In the genomic region with DNA sequence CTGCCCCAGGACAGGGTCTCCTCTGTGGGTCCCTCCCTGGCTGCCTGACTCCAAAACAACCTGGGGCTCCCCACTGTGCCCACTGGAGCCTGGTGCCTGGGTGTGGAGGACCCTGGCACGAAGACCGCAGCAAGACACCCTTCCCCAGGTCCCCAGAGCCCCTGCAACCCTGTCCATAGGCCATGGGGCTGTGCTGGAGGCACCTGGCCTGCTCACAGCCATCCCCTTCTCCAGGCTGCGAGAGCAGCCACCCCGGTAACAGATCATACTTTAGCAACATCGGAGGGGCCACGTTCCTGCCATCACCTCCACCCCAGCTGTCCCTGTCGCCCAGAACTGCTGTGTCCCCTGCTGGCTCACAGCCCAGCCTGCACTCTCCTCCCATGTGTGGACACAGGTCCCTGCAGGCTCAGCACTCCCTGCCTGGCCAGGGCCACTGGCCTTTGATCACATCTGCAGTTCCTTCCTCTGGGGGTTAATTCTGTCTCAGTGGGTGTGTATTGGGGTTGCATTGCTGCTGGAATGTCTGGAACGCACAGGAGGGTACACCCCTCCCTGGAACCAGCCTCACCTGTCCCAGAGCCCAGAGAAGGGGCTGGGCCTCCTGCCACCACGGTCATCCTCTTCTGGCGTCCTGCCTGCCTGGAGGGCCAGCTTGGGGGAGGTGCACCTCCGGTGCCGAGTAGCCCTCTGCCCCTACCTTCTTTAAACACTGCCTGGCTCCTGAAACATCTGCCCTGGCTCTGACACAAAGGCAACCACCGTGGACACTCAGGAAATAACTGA, we compare ENCODE assay signal across 1 cellular context.
TF ChIP-seq lines count a peak whose summit lies in the region.

No MANE protein-coding gene starts in this region.

TF ChIP-seq in HepG2, 621 proteins besides CTCF, POLR2A, EP300 and RAD21 (continued from another document and continues in another):
- TF ChIP-seq ZNF333 (CRISPR knock-in tag; IDR thresholded peaks at IDR 0.05; ENCODE audit: borderline replicate concordance) (no peak), ZFP36L2 (CRISPR knock-in tag; IDR thresholded peaks at IDR 0.05) (no peak), SNAI1 (CRISPR knock-in tag; IDR thresholded peaks at IDR 0.05; ENCODE audit: borderline replicate concordance) (no peak), ZNF121 (CRISPR knock-in tag; IDR thresholded peaks at IDR 0.05) (peak; percentile 55; the same call in 1 of the 2 replicates), SYNCRIP (IDR thresholded peaks at IDR 0.05; ENCODE audit: insufficient read depth, low read depth, low read length) (no peak), MTF2 (CRISPR knock-in tag; IDR thresholded peaks at IDR 0.05; ENCODE audit: borderline replicate concordance) (no peak), IKZF1 (IDR thresholded peaks at IDR 0.05) (no peak), MBD4 (IDR thresholded peaks at IDR 0.05; ENCODE audit: borderline replicate concordance, low read length) (no peak), GATA4 (IDR thresholded peaks at IDR 0.05; ENCODE audit: borderline replicate concordance, low read depth) (no peak), TCF12 (IDR thresholded peaks at IDR 0.05) (no peak), TCF12 (CRISPR knock-in tag; IDR thresholded peaks at IDR 0.05) (no peak), PRMT3 (CRISPR knock-in tag; IDR thresholded peaks at IDR 0.05; ENCODE audit: borderline replicate concordance, low read depth) (no peak), ZNF230 (CRISPR knock-in tag; IDR thresholded peaks at IDR 0.05) (0 out of 2 replicates have a peak, but pooled peaks have one; percentile 52), ZNF703 (CRISPR knock-in tag; IDR thresholded peaks at IDR 0.05; ENCODE audit: borderline replicate concordance) (no peak), ATAD3A (CRISPR knock-in tag; IDR thresholded peaks at IDR 0.05) (no peak), MYC (CRISPR knock-in tag; IDR thresholded peaks at IDR 0.05; ENCODE audit: borderline replicate concordance) (no peak), FOXP1 (IDR thresholded peaks at IDR 0.05) (no peak), FOXP1 (CRISPR knock-in tag; IDR thresholded peaks at IDR 0.05) (no peak; the same call in 1 of the 2 replicates), POLR2G (IDR thresholded peaks at IDR 0.05; ENCODE audit: low read depth, low read length) (no peak), CREB1 (IDR thresholded peaks at IDR 0.05) (no peak), CREB1 (CRISPR knock-in tag; IDR thresholded peaks at IDR 0.05) (no peak), EZH2 (conservative IDR thresholded peaks at IDR 0.05; ENCODE audit: low read depth, low read length) (no peak), SETDB1 (CRISPR knock-in tag; IDR thresholded peaks at IDR 0.05; ENCODE audit: borderline replicate concordance) (no peak), ZNF724P (CRISPR knock-in tag; IDR thresholded peaks at IDR 0.05; ENCODE audit: borderline replicate concordance) (no peak), ZNF556 (CRISPR knock-in tag; IDR thresholded peaks at IDR 0.05; ENCODE audit: borderline replicate concordance) (no peak; the same call in 1 of the 2 replicates), AKAP8 (CRISPR knock-in tag; IDR thresholded peaks at IDR 0.05) (no peak; the same call in 1 of the 2 replicates), ZFX (CRISPR knock-in tag; IDR thresholded peaks at IDR 0.05; ENCODE audit: low read depth) (peak; percentile 63), ZNF260 (CRISPR knock-in tag; IDR thresholded peaks at IDR 0.05; ENCODE audit: borderline replicate concordance, low read depth) (no peak), FOXA3 (CRISPR knock-in tag; IDR thresholded peaks at IDR 0.05) (peak; percentile 58), SRSF1 (optimal IDR thresholded peaks at IDR 0.05; ENCODE audit: low read depth, low read length) (peak; percentile 47), KAT2B (IDR thresholded peaks at IDR 0.05; ENCODE audit: borderline replicate concordance, low read depth, low read length) (no peak), ZNF34 (CRISPR knock-in tag; IDR thresholded peaks at IDR 0.05; ENCODE audit: borderline replicate concordance) (no peak), ZNF772 (CRISPR knock-in tag; IDR thresholded peaks at IDR 0.05) (peak; percentile 30; the same call in 1 of the 2 replicates), ISX (CRISPR knock-in tag; conservative IDR thresholded peaks at IDR 0.05) (no peak), MXD4 (CRISPR knock-in tag; IDR thresholded peaks at IDR 0.05) (no peak)
- TF ChIP-seq, protein P1, sequence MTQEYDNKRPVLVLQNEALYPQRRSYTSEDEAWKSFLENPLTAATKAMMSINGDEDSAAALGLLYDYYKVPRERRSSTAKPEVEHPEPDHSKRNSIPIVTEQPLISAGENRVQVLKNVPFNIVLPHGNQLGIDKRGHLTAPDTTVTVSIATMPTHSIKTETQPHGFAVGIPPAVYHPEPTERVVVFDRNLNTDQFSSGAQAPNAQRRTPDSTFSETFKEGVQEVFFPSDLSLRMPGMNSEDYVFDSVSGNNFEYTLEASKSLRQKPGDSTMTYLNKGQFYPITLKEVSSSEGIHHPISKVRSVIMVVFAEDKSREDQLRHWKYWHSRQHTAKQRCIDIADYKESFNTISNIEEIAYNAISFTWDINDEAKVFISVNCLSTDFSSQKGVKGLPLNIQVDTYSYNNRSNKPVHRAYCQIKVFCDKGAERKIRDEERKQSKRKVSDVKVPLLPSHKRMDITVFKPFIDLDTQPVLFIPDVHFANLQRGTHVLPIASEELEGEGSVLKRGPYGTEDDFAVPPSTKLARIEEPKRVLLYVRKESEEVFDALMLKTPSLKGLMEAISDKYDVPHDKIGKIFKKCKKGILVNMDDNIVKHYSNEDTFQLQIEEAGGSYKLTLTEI (CRISPR knock-in tag; conservative IDR thresholded peaks at IDR 0.05) = no peak
- TF ChIP-seq, protein P2, sequence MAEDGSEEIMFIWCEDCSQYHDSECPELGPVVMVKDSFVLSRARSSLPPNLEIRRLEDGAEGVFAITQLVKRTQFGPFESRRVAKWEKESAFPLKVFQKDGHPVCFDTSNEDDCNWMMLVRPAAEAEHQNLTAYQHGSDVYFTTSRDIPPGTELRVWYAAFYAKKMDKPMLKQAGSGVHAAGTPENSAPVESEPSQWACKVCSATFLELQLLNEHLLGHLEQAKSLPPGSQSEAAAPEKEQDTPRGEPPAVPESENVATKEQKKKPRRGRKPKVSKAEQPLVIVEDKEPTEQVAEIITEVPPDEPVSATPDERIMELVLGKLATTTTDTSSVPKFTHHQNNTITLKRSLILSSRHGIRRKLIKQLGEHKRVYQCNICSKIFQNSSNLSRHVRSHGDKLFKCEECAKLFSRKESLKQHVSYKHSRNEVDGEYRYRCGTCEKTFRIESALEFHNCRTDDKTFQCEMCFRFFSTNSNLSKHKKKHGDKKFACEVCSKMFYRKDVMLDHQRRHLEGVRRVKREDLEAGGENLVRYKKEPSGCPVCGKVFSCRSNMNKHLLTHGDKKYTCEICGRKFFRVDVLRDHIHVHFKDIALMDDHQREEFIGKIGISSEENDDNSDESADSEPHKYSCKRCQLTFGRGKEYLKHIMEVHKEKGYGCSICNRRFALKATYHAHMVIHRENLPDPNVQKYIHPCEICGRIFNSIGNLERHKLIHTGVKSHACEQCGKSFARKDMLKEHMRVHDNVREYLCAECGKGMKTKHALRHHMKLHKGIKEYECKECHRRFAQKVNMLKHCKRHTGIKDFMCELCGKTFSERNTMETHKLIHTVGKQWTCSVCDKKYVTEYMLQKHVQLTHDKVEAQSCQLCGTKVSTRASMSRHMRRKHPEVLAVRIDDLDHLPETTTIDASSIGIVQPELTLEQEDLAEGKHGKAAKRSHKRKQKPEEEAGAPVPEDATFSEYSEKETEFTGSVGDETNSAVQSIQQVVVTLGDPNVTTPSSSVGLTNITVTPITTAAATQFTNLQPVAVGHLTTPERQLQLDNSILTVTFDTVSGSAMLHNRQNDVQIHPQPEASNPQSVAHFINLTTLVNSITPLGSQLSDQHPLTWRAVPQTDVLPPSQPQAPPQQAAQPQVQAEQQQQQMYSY (CRISPR knock-in tag; IDR thresholded peaks at IDR 0.05) = no peak
- TF ChIP-seq, protein P3, sequence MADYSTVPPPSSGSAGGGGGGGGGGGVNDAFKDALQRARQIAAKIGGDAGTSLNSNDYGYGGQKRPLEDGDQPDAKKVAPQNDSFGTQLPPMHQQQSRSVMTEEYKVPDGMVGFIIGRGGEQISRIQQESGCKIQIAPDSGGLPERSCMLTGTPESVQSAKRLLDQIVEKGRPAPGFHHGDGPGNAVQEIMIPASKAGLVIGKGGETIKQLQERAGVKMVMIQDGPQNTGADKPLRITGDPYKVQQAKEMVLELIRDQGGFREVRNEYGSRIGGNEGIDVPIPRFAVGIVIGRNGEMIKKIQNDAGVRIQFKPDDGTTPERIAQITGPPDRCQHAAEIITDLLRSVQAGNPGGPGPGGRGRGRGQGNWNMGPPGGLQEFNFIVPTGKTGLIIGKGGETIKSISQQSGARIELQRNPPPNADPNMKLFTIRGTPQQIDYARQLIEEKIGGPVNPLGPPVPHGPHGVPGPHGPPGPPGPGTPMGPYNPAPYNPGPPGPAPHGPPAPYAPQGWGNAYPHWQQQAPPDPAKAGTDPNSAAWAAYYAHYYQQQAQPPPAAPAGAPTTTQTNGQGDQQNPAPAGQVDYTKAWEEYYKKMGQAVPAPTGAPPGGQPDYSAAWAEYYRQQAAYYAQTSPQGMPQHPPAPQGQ (CRISPR knock-in tag; IDR thresholded peaks at IDR 0.05; ENCODE audit: borderline replicate concordance) = no peak
- TF ChIP-seq, protein P4, sequence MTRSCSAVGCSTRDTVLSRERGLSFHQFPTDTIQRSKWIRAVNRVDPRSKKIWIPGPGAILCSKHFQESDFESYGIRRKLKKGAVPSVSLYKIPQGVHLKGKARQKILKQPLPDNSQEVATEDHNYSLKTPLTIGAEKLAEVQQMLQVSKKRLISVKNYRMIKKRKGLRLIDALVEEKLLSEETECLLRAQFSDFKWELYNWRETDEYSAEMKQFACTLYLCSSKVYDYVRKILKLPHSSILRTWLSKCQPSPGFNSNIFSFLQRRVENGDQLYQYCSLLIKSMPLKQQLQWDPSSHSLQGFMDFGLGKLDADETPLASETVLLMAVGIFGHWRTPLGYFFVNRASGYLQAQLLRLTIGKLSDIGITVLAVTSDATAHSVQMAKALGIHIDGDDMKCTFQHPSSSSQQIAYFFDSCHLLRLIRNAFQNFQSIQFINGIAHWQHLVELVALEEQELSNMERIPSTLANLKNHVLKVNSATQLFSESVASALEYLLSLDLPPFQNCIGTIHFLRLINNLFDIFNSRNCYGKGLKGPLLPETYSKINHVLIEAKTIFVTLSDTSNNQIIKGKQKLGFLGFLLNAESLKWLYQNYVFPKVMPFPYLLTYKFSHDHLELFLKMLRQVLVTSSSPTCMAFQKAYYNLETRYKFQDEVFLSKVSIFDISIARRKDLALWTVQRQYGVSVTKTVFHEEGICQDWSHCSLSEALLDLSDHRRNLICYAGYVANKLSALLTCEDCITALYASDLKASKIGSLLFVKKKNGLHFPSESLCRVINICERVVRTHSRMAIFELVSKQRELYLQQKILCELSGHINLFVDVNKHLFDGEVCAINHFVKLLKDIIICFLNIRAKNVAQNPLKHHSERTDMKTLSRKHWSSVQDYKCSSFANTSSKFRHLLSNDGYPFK (CRISPR knock-in tag; IDR thresholded peaks at IDR 0.05; ENCODE audit: borderline replicate concordance) = peak; percentile 62; the same call in 1 of the 2 replicates
- TF ChIP-seq, protein P5, sequence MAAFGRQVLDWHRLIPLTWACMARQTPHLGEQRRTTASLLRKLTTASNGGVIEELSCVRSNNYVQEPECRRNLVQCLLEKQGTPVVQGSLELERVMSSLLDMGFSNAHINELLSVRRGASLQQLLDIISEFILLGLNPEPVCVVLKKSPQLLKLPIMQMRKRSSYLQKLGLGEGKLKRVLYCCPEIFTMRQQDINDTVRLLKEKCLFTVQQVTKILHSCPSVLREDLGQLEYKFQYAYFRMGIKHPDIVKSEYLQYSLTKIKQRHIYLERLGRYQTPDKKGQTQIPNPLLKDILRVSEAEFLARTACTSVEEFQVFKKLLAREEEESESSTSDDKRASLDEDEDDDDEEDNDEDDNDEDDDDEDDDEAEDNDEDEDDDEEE (CRISPR knock-in tag; IDR thresholded peaks at IDR 0.05) = no peak
- TF ChIP-seq, protein P6, sequence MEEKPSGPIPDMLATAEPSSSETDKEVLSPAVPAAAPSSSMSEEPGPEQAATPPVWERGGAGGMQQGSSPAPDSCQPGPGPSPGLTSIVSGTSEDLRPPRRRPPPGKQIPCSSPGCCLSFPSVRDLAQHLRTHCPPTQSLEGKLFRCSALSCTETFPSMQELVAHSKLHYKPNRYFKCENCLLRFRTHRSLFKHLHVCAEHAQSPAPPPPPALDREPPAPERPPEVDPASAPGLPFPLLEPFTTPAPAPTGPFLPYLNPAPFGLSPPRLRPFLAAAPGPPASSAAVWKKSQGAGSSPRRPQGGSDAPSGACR (CRISPR knock-in tag; IDR thresholded peaks at IDR 0.05) = no peak
- TF ChIP-seq, protein P7, sequence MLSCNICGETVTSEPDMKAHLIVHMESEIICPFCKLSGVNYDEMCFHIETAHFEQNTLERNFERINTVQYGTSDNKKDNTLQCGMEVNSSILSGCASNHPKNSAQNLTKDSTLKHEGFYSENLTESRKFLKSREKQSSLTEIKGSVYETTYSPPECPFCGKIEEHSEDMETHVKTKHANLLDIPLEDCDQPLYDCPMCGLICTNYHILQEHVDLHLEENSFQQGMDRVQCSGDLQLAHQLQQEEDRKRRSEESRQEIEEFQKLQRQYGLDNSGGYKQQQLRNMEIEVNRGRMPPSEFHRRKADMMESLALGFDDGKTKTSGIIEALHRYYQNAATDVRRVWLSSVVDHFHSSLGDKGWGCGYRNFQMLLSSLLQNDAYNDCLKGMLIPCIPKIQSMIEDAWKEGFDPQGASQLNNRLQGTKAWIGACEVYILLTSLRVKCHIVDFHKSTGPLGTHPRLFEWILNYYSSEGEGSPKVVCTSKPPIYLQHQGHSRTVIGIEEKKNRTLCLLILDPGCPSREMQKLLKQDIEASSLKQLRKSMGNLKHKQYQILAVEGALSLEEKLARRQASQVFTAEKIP (CRISPR knock-in tag; IDR thresholded peaks at IDR 0.05; ENCODE audit: borderline replicate concordance) = no peak
- TF ChIP-seq, protein P8, sequence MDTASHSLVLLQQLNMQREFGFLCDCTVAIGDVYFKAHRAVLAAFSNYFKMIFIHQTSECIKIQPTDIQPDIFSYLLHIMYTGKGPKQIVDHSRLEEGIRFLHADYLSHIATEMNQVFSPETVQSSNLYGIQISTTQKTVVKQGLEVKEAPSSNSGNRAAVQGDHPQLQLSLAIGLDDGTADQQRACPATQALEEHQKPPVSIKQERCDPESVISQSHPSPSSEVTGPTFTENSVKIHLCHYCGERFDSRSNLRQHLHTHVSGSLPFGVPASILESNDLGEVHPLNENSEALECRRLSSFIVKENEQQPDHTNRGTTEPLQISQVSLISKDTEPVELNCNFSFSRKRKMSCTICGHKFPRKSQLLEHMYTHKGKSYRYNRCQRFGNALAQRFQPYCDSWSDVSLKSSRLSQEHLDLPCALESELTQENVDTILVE (CRISPR knock-in tag; IDR thresholded peaks at IDR 0.05) = no peak
- TF ChIP-seq, protein P9, sequence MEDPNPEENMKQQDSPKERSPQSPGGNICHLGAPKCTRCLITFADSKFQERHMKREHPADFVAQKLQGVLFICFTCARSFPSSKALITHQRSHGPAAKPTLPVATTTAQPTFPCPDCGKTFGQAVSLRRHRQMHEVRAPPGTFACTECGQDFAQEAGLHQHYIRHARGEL (CRISPR knock-in tag; IDR thresholded peaks at IDR 0.05) = no peak
- TF ChIP-seq, protein P10, sequence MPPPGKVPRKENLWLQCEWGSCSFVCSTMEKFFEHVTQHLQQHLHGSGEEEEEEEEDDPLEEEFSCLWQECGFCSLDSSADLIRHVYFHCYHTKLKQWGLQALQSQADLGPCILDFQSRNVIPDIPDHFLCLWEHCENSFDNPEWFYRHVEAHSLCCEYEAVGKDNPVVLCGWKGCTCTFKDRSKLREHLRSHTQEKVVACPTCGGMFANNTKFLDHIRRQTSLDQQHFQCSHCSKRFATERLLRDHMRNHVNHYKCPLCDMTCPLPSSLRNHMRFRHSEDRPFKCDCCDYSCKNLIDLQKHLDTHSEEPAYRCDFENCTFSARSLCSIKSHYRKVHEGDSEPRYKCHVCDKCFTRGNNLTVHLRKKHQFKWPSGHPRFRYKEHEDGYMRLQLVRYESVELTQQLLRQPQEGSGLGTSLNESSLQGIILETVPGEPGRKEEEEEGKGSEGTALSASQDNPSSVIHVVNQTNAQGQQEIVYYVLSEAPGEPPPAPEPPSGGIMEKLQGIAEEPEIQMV (CRISPR knock-in tag; IDR thresholded peaks at IDR 0.05; ENCODE audit: low read depth) = no peak
